Comparison of ENCODE assay signal across 8 cellular contexts in the genomic region with DNA sequence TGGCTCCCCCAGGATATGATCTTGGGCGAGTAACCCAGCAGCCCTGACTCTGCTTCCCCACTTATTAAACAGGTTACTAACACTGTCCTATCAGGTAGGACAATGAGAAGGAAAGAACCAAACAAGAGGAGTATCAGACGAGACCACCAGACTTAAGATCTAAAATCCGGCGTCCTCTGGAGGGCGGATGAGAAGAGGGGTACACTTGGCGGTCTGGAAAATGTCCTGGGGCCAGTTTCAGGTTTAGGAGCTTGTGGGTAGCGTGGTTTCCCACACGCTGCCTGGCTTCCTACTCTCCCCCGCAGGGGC. TPM values are rescaled to one million over a fixed set of nuclear protein-coding genes. Genes with fewer than 3 reads are reported as not detected.
DNase-seq lines count a peak whose midpoint lies in the region; ATAC-seq, FAIRE-seq and TF ChIP-seq lines count a peak whose summit lies in the region.

No MANE protein-coding gene starts in this region.

- peak; percentile 47 for DNase-seq in Jurkat, Clone E6-1 (ENCODE audit: low read depth, low spot score)
- peak; percentile 31 for DNase-seq in choroid plexus epithelial cell (ENCODE audit: low read depth)
- DNase-seq in natural killer cell treated with Interleukin-12 subunit alpha and Interleukin-12 subunit beta and Interleukin-15 and Interleukin-18, amount 100 ng/mL, for 72 hours (ENCODE audit: low spot score), result no peak
- DNase-seq in frontal cortex (ENCODE audit: low spot score in 2 of 2), result no peak
- DNase-seq in NCI-H748 treated with DMSO at 0.1 percent for 48 hours (lab: John Stamatoyannopoulos, UW), result no peak

- H3K4me1 Mint-ChIP-seq in natural killer cell treated with Interleukin-12 subunit alpha and Interleukin-12 subunit beta and Interleukin-15 and Interleukin-18, amount 100 ng/mL, for 72 hours (ENCODE audit: low read depth in 2 of 2), result peaks cover 11 to 17% of the 10 kb centered on the region in 2 donors

- no peak for ATAC-seq in natural killer cell treated with Interleukin-12 subunit alpha and Interleukin-12 subunit beta and Interleukin-15 and Interleukin-18, amount 100 ng/mL, for 72 hours
- ATAC-seq in HG03342 (IDR thresholded peaks at IDR 0.05; ENCODE audit: unreplicated experiment) (no peak), GM19035 (IDR thresholded peaks at IDR 0.05; ENCODE audit: unreplicated experiment) (no peak)

- peaks cover 19% of the 10 kb centered on the region for H3K9me3 Mint-ChIP-seq in natural killer cell treated with Interleukin-12 subunit alpha and Interleukin-12 subunit beta and Interleukin-15 and Interleukin-18, amount 100 ng/mL, for 72 hours

- peak overlapping the region; percentile 48 for H3K4me3 ChIP-seq in Jurkat, Clone E6-1 (ENCODE audit: low read length)
- peak overlapping the region; percentile 77 for H3K4me3 ChIP-seq in choroid plexus epithelial cell (ENCODE audit: low read depth, low read length)

- no peak for TF ChIP-seq CTCF in C4-2B (conservative IDR thresholded peaks at IDR 0.05)
- no peak for TF ChIP-seq CTCF in choroid plexus epithelial cell (conservative IDR thresholded peaks at IDR 0.05; ENCODE audit: low read depth, low read length)

- no peaks in the 10 kb centered on the region for H3K27me3 Mint-ChIP-seq in natural killer cell treated with Interleukin-12 subunit alpha and Interleukin-12 subunit beta and Interleukin-15 and Interleukin-18, amount 100 ng/mL, for 72 hours

- peaks cover 37% of the 10 kb centered on the region for H3K36me3 Mint-ChIP-seq in natural killer cell treated with Interleukin-12 subunit alpha and Interleukin-12 subunit beta and Interleukin-15 and Interleukin-18, amount 100 ng/mL, for 72 hours

- peak overlapping the region; percentile 81 for H3K27ac ChIP-seq in C4-2B

- peak overlapping the region; percentile 53 to 83 for H3K27ac Mint-ChIP-seq in natural killer cell treated with Interleukin-12 subunit alpha and Interleukin-12 subunit beta and Interleukin-15 and Interleukin-18, amount 100 ng/mL, for 72 hours

- FAIRE-seq in frontal cortex (lab: Jason Lieb, UNC), result no peak

- peak overlapping the region; percentile 82 for H3K4me3 Mint-ChIP-seq in natural killer cell treated with Interleukin-12 subunit alpha and Interleukin-12 subunit beta and Interleukin-15 and Interleukin-18, amount 100 ng/mL, for 72 hours

RNA-seq across cellular contexts. Expression of a gene that starts 0.6 kb away (rescaled TPM):
- 87.1 TPM for polyA plus RNA-seq in Jurkat, Clone E6-1 (2012; ENCODE audit: insufficient read depth, insufficient read length)
- total RNA-seq in natural killer cell treated with Interleukin-12 subunit alpha and Interleukin-12 subunit beta and Interleukin-15 and Interleukin-18, amount 100 ng/mL, for 72 hours, result 10 to 100 TPM in 1 of 2 donors, 1 to 10 TPM in 1; 4.9 to 12.4 TPM
- total RNA-seq in frontal cortex, result 59.9 TPM

RNA-seq across cellular contexts. Expression of a gene that starts 41.8 kb away (rescaled TPM):
- polyA plus RNA-seq in Jurkat, Clone E6-1 (2012; ENCODE audit: insufficient read depth, insufficient read length), result not detected
- 1 to 10 TPM; 2.0 to 4.0 TPM for total RNA-seq in natural killer cell treated with Interleukin-12 subunit alpha and Interleukin-12 subunit beta and Interleukin-15 and Interleukin-18, amount 100 ng/mL, for 72 hours
- total RNA-seq in frontal cortex, result 8.2 TPM

Comparison
In these comparisons a context has a peak if more than half of its experiments do, and no peak if none do; other contexts are left out.
1. DNase-seq: peak in Jurkat, Clone E6-1 (single experiment) and choroid plexus epithelial cell (single experiment); none in natural killer cell treated with Interleukin-12 subunit alpha and Interleukin-12 subunit beta and Interleukin-15 and Interleukin-18, amount 100 ng/mL, for 72 hours (single experiment), frontal cortex (0 of 2) and NCI-H748 treated with DMSO at 0.1 percent for 48 hours (single experiment).